1 cellular context compared by ENCODE assay signal in genomic region chr14:22877000-22877501, GRCh38.
TF ChIP-seq lines count a peak whose summit lies in the region.

No MANE protein-coding gene starts in this region.

TF ChIP-seq in GM12878, 131 proteins besides CTCF, POLR2A, EP300 and RAD21:
- no peak for TF ChIP-seq BCL11A (IDR thresholded peaks at IDR 0.05; ENCODE audit: low read depth, low read length)
TF ChIP-seq in GM12878: peak in this region for 0.
